In genomic region chr12:89354630-89354931, GRCh38 we compare ENCODE assay signal across 8 cellular contexts. TPM values are rescaled to one million over a fixed set of nuclear protein-coding genes. Genes with fewer than 3 reads are reported as not detected.
DNase-seq lines count a peak whose midpoint lies in the region; ATAC-seq, FAIRE-seq and TF ChIP-seq lines count a peak whose summit lies in the region.

No MANE protein-coding gene starts in this region.

- intact Hi-C loops in CD4-positive, alpha-beta memory T cell (cut with micrococcal nuclease) = loop anchor here (5.0 kb wide), 4 partner anchors 43 to 1212 kb away; partner anchors contain the start of genes CEP290 and TMTC3
- intact Hi-C loops in lower lobe of right lung (cut with DNase I) = no loop called here
- intact Hi-C loops in uterus (cut with DNase I; ENCODE audit: low total_unique reads) = loop anchor here (10.0 kb wide), 1 partner anchor 100 kb away; no protein-coding TSS in a partner anchor

- ATAC-seq in HG03354 (IDR thresholded peaks at IDR 0.05; ENCODE audit: poor library complexity, severe bottlenecking, unreplicated experiment) = peak; percentile 13
- ATAC-seq in lower lobe of right lung = no peak
- no peak for ATAC-seq in GM21526 (IDR thresholded peaks at IDR 0.05; ENCODE audit: low FRiP score, unreplicated experiment)
- no peak for ATAC-seq in HG02642 (IDR thresholded peaks at IDR 0.05; ENCODE audit: poor library complexity, unreplicated experiment)

- no peak for TF ChIP-seq POLR2A in uterus (IDR thresholded peaks at IDR 0.05)

- peak overlapping the region; percentile 88 for H3K9ac ChIP-seq in astrocyte (ENCODE audit: low read length)

- no peaks in the 10 kb centered on the region for H3K27me3 ChIP-seq in CD4-positive, alpha-beta memory T cell (ENCODE audit: insufficient read depth, low read length)
- no peaks in the 10 kb centered on the region for H3K27me3 ChIP-seq in astrocyte (ENCODE audit: insufficient read depth, low read length)
- H3K27me3 ChIP-seq in lower lobe of right lung (ENCODE audit: low read depth) = no peaks in the 10 kb centered on the region
- no peaks in the 10 kb centered on the region for H3K27me3 ChIP-seq in uterus

- peak overlapping the region; percentile 94 for H3K4me2 ChIP-seq in astrocyte (ENCODE audit: low read length)

- FAIRE-seq in astrocyte (lab: Jason Lieb, UNC) = no peak

- H3K79me2 ChIP-seq in astrocyte (ENCODE audit: insufficient read depth, low read length) = peaks cover 45% of the 10 kb centered on the region

- H3K27me3 Mint-ChIP-seq in CD4-positive, alpha-beta memory T cell = no peaks in the 10 kb centered on the region
- no peaks in the 10 kb centered on the region for H3K27me3 Mint-ChIP-seq in astrocyte (ENCODE audit: low read depth, unreplicated experiment)

- H3K4me1 ChIP-seq in CD4-positive, alpha-beta memory T cell (ENCODE audit: insufficient read depth, low read length) = peaks cover 35% of the 10 kb centered on the region
- H3K4me1 ChIP-seq in astrocyte (ENCODE audit: insufficient read depth, low read length) = peaks cover 30% of the 10 kb centered on the region
- peaks cover 26% of the 10 kb centered on the region for H3K4me1 ChIP-seq in lower lobe of right lung
- no peaks in the 10 kb centered on the region for H3K4me1 ChIP-seq in uterus

- CTCF ChIA-PET in CD4-positive, alpha-beta memory T cell (lab: Charles Lee; ENCODE audit: partially characterized antibody) = no interaction called here

- H3K27ac ChIP-seq in CD4-positive, alpha-beta memory T cell (ENCODE audit: low read depth, low read length) = peak overlapping the region; percentile 68
- H3K27ac ChIP-seq in astrocyte (ENCODE audit: low read depth, low read length) (peak overlapping the region; percentile 93), lower lobe of right lung (peak overlapping the region; percentile 99), uterus (peak overlapping the region; percentile 93 to 96)

- TF ChIP-seq CTCF in astrocyte (IDR thresholded peaks at IDR 0.05; ENCODE audit: insufficient read depth, low read depth, low read length) (no peak), lower lobe of right lung (IDR thresholded peaks at IDR 0.05) (no peak), uterus (IDR thresholded peaks at IDR 0.05) (no peak)

- H3K4me3 Mint-ChIP-seq in CD4-positive, alpha-beta memory T cell = peak overlapping the region; percentile 81 to 92 (median 88)
- H3K4me3 Mint-ChIP-seq in astrocyte (ENCODE audit: unreplicated experiment) = peak overlapping the region; percentile 99

- H3K4me3 ChIP-seq in CD4-positive, alpha-beta memory T cell (ENCODE audit: low read length in 2 of 2) = peak overlapping the region; percentile 4 to 83
- H3K4me3 ChIP-seq in astrocyte (ENCODE audit: insufficient read depth, low read depth, low read length) (peak overlapping the region; percentile 63), lower lobe of right lung (peak overlapping the region; percentile 89), uterus (peak overlapping the region; percentile 44 to 79)

- peaks cover 0 to 1% (median 0%) of the 10 kb centered on the region in 8 donors for H3K9me3 Mint-ChIP-seq in CD4-positive, alpha-beta memory T cell
- H3K9me3 Mint-ChIP-seq in astrocyte (ENCODE audit: unreplicated experiment) = peaks cover 1% of the 10 kb centered on the region

- no peaks in the 10 kb centered on the region for H3K36me3 ChIP-seq in CD4-positive, alpha-beta memory T cell (ENCODE audit: insufficient read depth, low read length)
- peaks cover 3% of the 10 kb centered on the region for H3K36me3 ChIP-seq in astrocyte (ENCODE audit: insufficient read depth, low read length)
- peaks cover 11% of the 10 kb centered on the region for H3K36me3 ChIP-seq in lower lobe of right lung
- no peaks in the 10 kb centered on the region for H3K36me3 ChIP-seq in uterus

- POLR2A ChIA-PET in CD4-positive, alpha-beta memory T cell (lab: Charles Lee; ENCODE audit: partially characterized antibody) = interaction anchor here (1.2 to 2.2 kb wide), 4 partner anchors 74 to 314 kb away, joined by 5 to 9 read pairs (median 6); partner anchors contain the start of gene GALNT4

- no peaks in the 10 kb centered on the region for H3K9me3 ChIP-seq in CD4-positive, alpha-beta memory T cell (ENCODE audit: control insufficient read depth in 1 of 2, low read length in 2 of 2)
- H3K9me3 ChIP-seq in astrocyte (ENCODE audit: insufficient read depth, low read depth, low read length) (no peaks in the 10 kb centered on the region), lower lobe of right lung (no peaks in the 10 kb centered on the region), uterus (no peaks in the 10 kb centered on the region)

- peak overlapping the region; percentile 79 for H2AFZ ChIP-seq in astrocyte (ENCODE audit: low read depth, low read length)

- H3K27ac Mint-ChIP-seq in CD4-positive, alpha-beta memory T cell = peak overlapping the region; percentile 82 to 94 (median 87)
- peak overlapping the region; percentile 99 for H3K27ac Mint-ChIP-seq in astrocyte (ENCODE audit: unreplicated experiment)

- peaks cover 0 to 8% of the 10 kb centered on the region in 2 donors for H3K36me3 Mint-ChIP-seq in CD4-positive, alpha-beta memory T cell
- peaks cover 4% of the 10 kb centered on the region for H3K36me3 Mint-ChIP-seq in astrocyte (ENCODE audit: low read depth, unreplicated experiment)

- peaks cover 27 to 43% (median 35%) of the 10 kb centered on the region in 4 donors for H3K4me1 Mint-ChIP-seq in CD4-positive, alpha-beta memory T cell
- peaks cover 15% of the 10 kb centered on the region for H3K4me1 Mint-ChIP-seq in astrocyte (ENCODE audit: low read depth, unreplicated experiment)

- peaks cover 24% of the 10 kb centered on the region for H4K20me1 ChIP-seq in astrocyte (ENCODE audit: insufficient read depth, low read length)

- peak in 1 of 5 donors; percentile 28 for DNase-seq in CD4-positive, alpha-beta memory T cell
- DNase-seq in astrocyte (ENCODE audit: low read depth) (no peak), lower lobe of right lung (no peak), uterus (no peak), retina (no peak)

RNA-seq across cellular contexts. Expression of gene DUSP6, which starts 2.3 kb away (rescaled TPM):
- 1 to 10 TPM in 1 of 2 experiments, under 1 TPM in 1; 0.90 to 1.9 TPM for total RNA-seq in CD4-positive, alpha-beta memory T cell
- 1 to 10 TPM; 1.4 to 2.2 TPM for polyA plus RNA-seq in CD4-positive, alpha-beta memory T cell
- total RNA-seq in astrocyte (47.8 and 63.0 TPM in 2 replicates), lower lobe of right lung (196 TPM), uterus (100 to 1,000 TPM in 1 of 4 donors, 10 to 100 TPM in 3; 28.7 to 103 (median 77.6) TPM)

Comparison
In these comparisons a context has a peak if more than half of its experiments do, and no peak if none do; other contexts are left out.
1. RNA of gene DUSP6, which starts 2.3 kb away (total RNA-seq): 196 TPM in lower lobe of right lung (single experiment), 28.7 to 103 TPM in uterus and 47.8 to 63.0 TPM in astrocyte; 0.90 to 1.9 TPM in CD4-positive, alpha-beta memory T cell; every median in the first group is over 10 times any median in the second.
2. Peak in every context shown above with its lines, with median percentiles within 50 percentile points of each other: H3K27ac ChIP-seq and H3K4me3 ChIP-seq.